ENCODE assay signal across 24 cellular contexts in the genomic region with DNA sequence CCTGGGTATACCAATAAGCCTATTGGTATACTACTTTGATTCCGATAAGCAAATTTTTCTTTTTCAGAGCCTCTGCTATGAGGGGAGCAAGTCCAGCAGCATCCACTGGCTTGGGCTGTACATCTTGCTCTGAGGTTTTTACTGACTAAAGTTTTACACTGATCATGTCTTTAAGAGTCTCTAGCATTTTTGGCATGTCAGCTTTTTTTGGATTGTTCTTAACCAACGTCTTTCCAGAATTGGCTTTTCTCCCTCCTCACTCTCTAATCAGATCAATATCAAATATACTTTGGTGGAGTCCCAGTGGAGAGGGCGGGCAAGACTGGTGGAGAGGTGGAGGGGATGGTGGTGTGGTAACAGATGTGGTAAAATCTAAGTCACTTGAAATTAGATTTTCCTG.
DNase-seq lines count a peak whose midpoint lies in the region; ATAC-seq, FAIRE-seq and TF ChIP-seq lines count a peak whose summit lies in the region.
"Had no signal": no experiment of that assay in that cellular context is flagged by ENCODE, and none has a peak within 500 bp of the region (broad histone marks: within the 10 kb centered on the region; RNA-seq: fewer than 3 reads in every experiment).

No MANE protein-coding gene starts in this region.

- 0% methylated on average over 3 of the region's 3 CpGs for WGBS in HepG2 (ENCODE audit: low lambda C conversion rate)
- 38% methylated on average over 3 of the region's 3 CpGs for WGBS in right lobe of liver (ENCODE audit: insufficient coverage, low coverage, low lambda C conversion rate, missing lambda C conversion rate)
- WGBS in IMR-90 (ENCODE audit: extremely low coverage in 2 of 2, insufficient read length in 1 of 2), 2 experiments = no CpG with 5 or more reads among the region's 3 CpGs
- WGBS in K562 (ENCODE audit: insufficient coverage, low coverage, missing lambda C conversion rate) = 12% methylated on average over 3 of the region's 3 CpGs

- no peak overlapping the region for H2BK15ac ChIP-seq in IMR-90 (ENCODE audit: low read depth, low read length)

- in situ Hi-C loops in HepG2 (cut with HindIII; ENCODE audit: extremely low pct_ligation_motif_present, low pct_unique_long_range_greater_than_20kb) (no loop called here), IMR-90 (cut with MboI; ENCODE audit: low sequenced_read_pairs) (no loop called here), K562 (cut with MboI) (no loop called here)

- TF ChIP-seq CTCF in HepG2 (CRISPR knock-in tag; IDR thresholded peaks at IDR 0.05) (no peak), right lobe of liver (IDR thresholded peaks at IDR 0.05) (no peak), IMR-90 (conservative IDR thresholded peaks at IDR 0.05; ENCODE audit: low read depth, low read length) (no peak), K562 (IDR thresholded peaks at IDR 0.05 in 2 of 3, conservative IDR thresholded peaks at IDR 0.05 in 1 of 3; ENCODE audit: insufficient read depth in 2 of 3, low read depth in 1 of 3, low read length in 3 of 3) (no peak)

- no peak for TF ChIP-seq POLR2A in HepG2 (IDR thresholded peaks at IDR 0.05; ENCODE audit: insufficient read depth in 1 of 2, low read depth in 2 of 2, low read length in 2 of 2)
- no peak for TF ChIP-seq POLR2A in right lobe of liver (IDR thresholded peaks at IDR 0.05)
- TF ChIP-seq POLR2A in IMR-90 (IDR thresholded peaks at IDR 0.05; ENCODE audit: low read depth, low read length) = no peak
- no peak for TF ChIP-seq POLR2A in K562 (conservative IDR thresholded peaks at IDR 0.05)

- CTCF ChIA-PET in HepG2 (lab: Yijun Ruan, JAX; ENCODE audit: low intra/inter-chr PET ratio, low total read pairs) = no interaction called here
- CTCF ChIA-PET in IMR-90 (lab: Yijun Ruan, JAX) = no interaction called here
- CTCF ChIA-PET in K562 (lab: Yijun Ruan, JAX; ENCODE audit: low intra/inter-chr PET ratio) = no interaction called here

- TF ChIP-seq RAD21 in HepG2 (CRISPR knock-in tag; IDR thresholded peaks at IDR 0.05) (no peak), IMR-90 (IDR thresholded peaks at IDR 0.05; ENCODE audit: low read length) (no peak), K562 (CRISPR knock-in tag; conservative IDR thresholded peaks at IDR 0.05 in 1 of 2, IDR thresholded peaks at IDR 0.05 in 1 of 2) (no peak)

- H2AFZ ChIP-seq in HepG2 (ENCODE audit: low read length) (no peak overlapping the region), IMR-90 (replicated peaks; ENCODE audit: low read length, poor library complexity) (no peak overlapping the region), K562 (ENCODE audit: low read depth, low read length) (no peak overlapping the region)

- no peak overlapping the region for H4K5ac ChIP-seq in IMR-90 (ENCODE audit: low read depth, low read length)

- H3K27ac ChIP-seq in HepG2 (ENCODE audit: extremely low read length, insufficient read depth, low read length) (no peak overlapping the region), right lobe of liver (no peak overlapping the region), IMR-90 (ENCODE audit: insufficient read depth, low read length) (no peak overlapping the region), K562 (ENCODE audit: extremely low read depth, low read depth, low read length) (no peak overlapping the region)
- H3K27ac ChIP-seq: 22Rv1, BLaER1 had no signal

- no peak overlapping the region for H2BK5ac ChIP-seq in IMR-90 (ENCODE audit: low read depth, low read length, poor library complexity, severe bottlenecking)

- H3K79me2 ChIP-seq in HepG2 (ENCODE audit: insufficient read depth, low read length) (no peaks in the 10 kb centered on the region), K562 (ENCODE audit: control insufficient read depth, insufficient read depth, low read length) (no peaks in the 10 kb centered on the region)

- no peak for TF ChIP-seq EP300 in HepG2 (IDR thresholded peaks at IDR 0.05; ENCODE audit: low read depth in 2 of 2, low read length in 2 of 2)
- TF ChIP-seq EP300 in HepG2 (CRISPR knock-in tag; IDR thresholded peaks at IDR 0.05; ENCODE audit: borderline replicate concordance) = no peak
- no peak for TF ChIP-seq EP300 in K562 (IDR thresholded peaks at IDR 0.05; ENCODE audit: low read length)

- H3K14ac ChIP-seq in IMR-90 (replicated peaks; ENCODE audit: low read depth, low read length) = no peak overlapping the region

- H3K9me3 ChIP-seq in HepG2 (ENCODE audit: low read length) = peaks cover 20% of the 10 kb centered on the region
- H3K9me3 ChIP-seq in right lobe of liver = no peaks in the 10 kb centered on the region
- H3K9me3 ChIP-seq in IMR-90 (ENCODE audit: control insufficient read depth, insufficient read depth, low read length) = no peaks in the 10 kb centered on the region
- no peaks in the 10 kb centered on the region for H3K9me3 ChIP-seq in K562 (replicated peaks; ENCODE audit: control insufficient read depth, insufficient read depth, low read depth, low read length)
- H3K9me3 ChIP-seq: BE2C, BLaER1 had no signal

- FAIRE-seq in HepG2 (lab: Jason Lieb, UNC) = no peak
- no peak for FAIRE-seq in K562 (lab: Jason Lieb, UNC)
- FAIRE-seq: GM12878, GM12892, GM18507 had no signal

- no peak overlapping the region for H3K4ac ChIP-seq in IMR-90 (ENCODE audit: low read depth, low read length)

- intact Hi-C loops in HepG2 (cut with micrococcal nuclease; ENCODE audit: unreplicated experiment) (no loop called here), right lobe of liver (cut with DNase I) (no loop called here), IMR-90 (cut with micrococcal nuclease) (no loop called here), K562 (cut with micrococcal nuclease) (no loop called here)

- H2AK9ac ChIP-seq in IMR-90 (replicated peaks; ENCODE audit: low read depth, low read length, poor library complexity) = no peak overlapping the region

- BruUV-seq in HepG2 (replicated peaks; lab: Mats Ljungman, UMichigan) = no TSS peak
- BruUV-seq in IMR-90 (replicated peaks; lab: Mats Ljungman, UMichigan) = no TSS peak
- BruUV-seq in K562 (replicated peaks; lab: Mats Ljungman, UMichigan) = no TSS peak

- no peaks in the 10 kb centered on the region for H3K36me3 ChIP-seq in HepG2 (replicated peaks in 1 of 2; ENCODE audit: control insufficient read depth in 1 of 2, insufficient read depth in 2 of 2, low read length in 2 of 2)
- no peaks in the 10 kb centered on the region for H3K36me3 ChIP-seq in right lobe of liver
- H3K36me3 ChIP-seq in IMR-90 (ENCODE audit: control insufficient read depth, insufficient read depth, low read length) = no peaks in the 10 kb centered on the region
- no peaks in the 10 kb centered on the region for H3K36me3 ChIP-seq in K562 (ENCODE audit: control insufficient read depth, insufficient read depth, low read length)
- H3K36me3 ChIP-seq: BE2C, BLaER1 had no signal

- no peak overlapping the region for H3K23ac ChIP-seq in IMR-90 (ENCODE audit: low read depth, low read length)

- H3K4me2 ChIP-seq in HepG2 (ENCODE audit: low read depth, low read length) (no peak overlapping the region), IMR-90 (ENCODE audit: low read depth, low read length) (no peak overlapping the region), K562 (ENCODE audit: insufficient read depth, low read length) (no peak overlapping the region)
- H3K4me2 ChIP-seq: BLaER1 had no signal

- no peak overlapping the region for H3K4me3 ChIP-seq in HepG2 (replicated peaks in 1 of 3; ENCODE audit: insufficient read depth in 1 of 3, low read depth in 2 of 3, low read length in 3 of 3)
- no peak overlapping the region for H3K4me3 ChIP-seq in right lobe of liver
- H3K4me3 ChIP-seq in IMR-90 (ENCODE audit: insufficient read depth, low read depth, low read length) = no peak overlapping the region
- H3K4me3 ChIP-seq in K562 = no peak overlapping the region
- H3K4me3 ChIP-seq: BLaER1, GM12878 had no signal

- H2BK120ac ChIP-seq in IMR-90 (ENCODE audit: low read depth, low read length) = no peak overlapping the region

- POLR2A ChIA-PET in HepG2 (lab: Yijun Ruan, JAX) = no interaction called here
- POLR2A ChIA-PET in IMR-90 (lab: Charles Lee; ENCODE audit: unreplicated experiment) = no interaction called here
- POLR2A ChIA-PET in K562 (lab: Yijun Ruan, JAX) = interaction anchor here (0.6 kb wide), 1 partner anchor 267 kb away, joined by 3 read pairs; no protein-coding TSS in a partner anchor

- H2BK20ac ChIP-seq in IMR-90 (ENCODE audit: low read depth, low read length) = no peak overlapping the region

- H4K20me1 ChIP-seq in HepG2 (ENCODE audit: insufficient read depth, low read length) (no peaks in the 10 kb centered on the region), IMR-90 (ENCODE audit: insufficient read depth, low read length) (no peaks in the 10 kb centered on the region), K562 (replicated peaks; ENCODE audit: control insufficient read depth, insufficient read depth, low read length) (no peaks in the 10 kb centered on the region)
- H4K20me1 ChIP-seq: BLaER1 had no signal

- H4K91ac ChIP-seq in IMR-90 (ENCODE audit: insufficient read depth, low read depth, low read length) = no peak overlapping the region

- H3K56ac ChIP-seq in IMR-90 (ENCODE audit: extremely low read depth, insufficient read depth, low read length) = no peak overlapping the region

- H3K9ac ChIP-seq in HepG2 (ENCODE audit: insufficient read depth, low read depth, low read length) (no peak overlapping the region), IMR-90 (ENCODE audit: low read depth, low read length) (no peak overlapping the region), K562 (ENCODE audit: insufficient read depth in 1 of 2, low read depth in 2 of 2, low read length in 2 of 2) (no peak overlapping the region)
- H3K9ac ChIP-seq: BLaER1 had no signal

- no peaks in the 10 kb centered on the region for H3K9me1 ChIP-seq in IMR-90 (ENCODE audit: insufficient read depth, low read length)
- no peaks in the 10 kb centered on the region for H3K9me1 ChIP-seq in K562 (ENCODE audit: control insufficient read depth, insufficient read depth, low read length)

- no peak for DNase-seq in HepG2 (ENCODE audit: low spot score)
- DNase-seq in right lobe of liver = no peak
- no peak for DNase-seq in IMR-90
- no peak for DNase-seq in K562 (ENCODE audit: extremely low read depth in 1 of 4, low spot score in 3 of 4)
- no peak for DNase-seq in T-helper 2 cell
- DNase-seq: ACHN; BE2C; C1 segment of cervical spinal cord; CD4-positive, alpha-beta memory T cell; CD4-positive, CD25-positive, alpha-beta regulatory T cell; CD8-positive, alpha-beta memory T cell; COR-L47; DMS 273 treated with DMSO at 0.1 percent for 48 hours; DMS153; DMS53; DMS79; DND-41; EL had no signal

- no peaks in the 10 kb centered on the region for H3K27me3 ChIP-seq in HepG2 (ENCODE audit: control insufficient read depth in 1 of 2, insufficient read depth in 2 of 2, low read length in 2 of 2)
- no peaks in the 10 kb centered on the region for H3K27me3 ChIP-seq in right lobe of liver
- no peaks in the 10 kb centered on the region for H3K27me3 ChIP-seq in IMR-90 (ENCODE audit: control insufficient read depth, insufficient read depth, low read length)
- H3K27me3 ChIP-seq in K562 (ENCODE audit: control insufficient read depth in 2 of 2, insufficient read depth in 2 of 2, low read length in 2 of 2) = no peaks in the 10 kb centered on the region
- H3K27me3 ChIP-seq: BE2C had no signal

- no peak overlapping the region for H4K8ac ChIP-seq in IMR-90 (ENCODE audit: low read depth in 2 of 2, low read length in 2 of 2)

- no peak overlapping the region for H2AK5ac ChIP-seq in IMR-90 (ENCODE audit: low read depth, low read length)

- H3K79me1 ChIP-seq in IMR-90 (ENCODE audit: low read depth in 1 of 2, low read length in 2 of 2) = no peaks in the 10 kb centered on the region

- no peak for ATAC-seq in HepG2
- no peak for ATAC-seq in right lobe of liver
- no peak for ATAC-seq in IMR-90 (ENCODE audit: low read depth)
- no peak for ATAC-seq in K562
- no peak for ATAC-seq in HG03565 (IDR thresholded peaks at IDR 0.05; ENCODE audit: unreplicated experiment)
- ATAC-seq: GM12878 had no signal

- H3K18ac ChIP-seq in IMR-90 (ENCODE audit: low read depth, low read length) = no peak overlapping the region

- H3K4me1 ChIP-seq in HepG2 (ENCODE audit: insufficient read depth, low read length) (no peaks in the 10 kb centered on the region), right lobe of liver (no peaks in the 10 kb centered on the region), IMR-90 (ENCODE audit: control insufficient read depth, insufficient read depth, low read length) (no peaks in the 10 kb centered on the region), K562 (replicated peaks in 1 of 2; ENCODE audit: control insufficient read depth in 2 of 2, insufficient read depth in 2 of 2, low read length in 2 of 2) (no peaks in the 10 kb centered on the region)
- H3K4me1 ChIP-seq: BE2C, BLaER1 had no signal

- dilution Hi-C loops in IMR-90 (cut with HindIII; ENCODE audit: low sequenced_read_pairs, unreplicated experiment) = no loop called here
